ENCODE assay signal across 12 cellular contexts in genomic region chr17:64355536-64356303, GRCh38. TPM values are rescaled to one million over a fixed set of nuclear protein-coding genes. Genes with fewer than 3 reads are reported as not detected.
A peak's percentile ranks its signal among the peaks of the same experiment; 100 is the strongest.
DNase-seq lines count a peak whose midpoint lies in the region; ATAC-seq and TF ChIP-seq lines count a peak whose summit lies in the region.
"Had no signal": no experiment of that assay in that cellular context is flagged by ENCODE, and none has a peak within 500 bp of the region (broad histone marks: within the 10 kb centered on the region; RNA-seq: fewer than 3 reads in every experiment).

No MANE protein-coding gene starts in this region.

- no peaks in the 10 kb centered on the region for H3K27me3 ChIP-seq in BLaER1 treated with 17β-estradiol and CSF1 and Interleukin-3, amounts not matched to agents 10 nM and 100 nM

- H3K27me3 Mint-ChIP-seq in chondrocyte (ENCODE audit: low read depth): peaks cover 7% of the 10 kb centered on the region
- no peaks in the 10 kb centered on the region for H3K27me3 Mint-ChIP-seq in naive thymus-derived CD8-positive, alpha-beta T cell
- H3K27me3 Mint-ChIP-seq: CD8-positive, alpha-beta memory T cell had no signal

- no peak for TF ChIP-seq CTCF in chondrocyte (IDR thresholded peaks at IDR 0.05)

- H3K4me1 ChIP-seq in BLaER1 treated with 17β-estradiol and CSF1 and Interleukin-3, amounts not matched to agents 10 nM and 100 nM: peaks cover 21 to 60% (median 50%) of the 10 kb centered on the region in 10 experiments

- no peak overlapping the region for H3K4me3 Mint-ChIP-seq in chondrocyte (ENCODE audit: unreplicated experiment)
- H3K4me3 Mint-ChIP-seq in naive thymus-derived CD8-positive, alpha-beta T cell: peak overlapping the region in 2 of 10 donors; percentile 9 to 15
- H3K4me3 Mint-ChIP-seq: CD8-positive, alpha-beta memory T cell had no signal

- no peaks in the 10 kb centered on the region for H3K9me3 Mint-ChIP-seq in chondrocyte (ENCODE audit: low read depth)
- H3K9me3 Mint-ChIP-seq in naive thymus-derived CD8-positive, alpha-beta T cell: no peaks in the 10 kb centered on the region
- H3K9me3 Mint-ChIP-seq: CD8-positive, alpha-beta memory T cell had no signal

- DNase-seq in M059J (ENCODE audit: low read depth) (peak; percentile 61), chondrocyte (ENCODE audit: low spot score) (peak; percentile 13), hippocampal formation (lab: John Stamatoyannopoulos, UW) (no peak), NOMO-1 treated with dmso at 0.1 percent for 144 hours (lab: John Stamatoyannopoulos, UW; ENCODE audit: unreplicated experiment) (no peak)
- DNase-seq in naive thymus-derived CD8-positive, alpha-beta T cell: no peak
- DNase-seq: activated CD4-positive, CD25-positive, alpha-beta regulatory T cell treated with anti-CD3 and anti-CD28 coated beads, Interleukin-2, amount 50 U/mL, for 72 hours; CD8-positive, alpha-beta memory T cell; right cardiac atrium had no signal

- peak overlapping the region in 1 of 10 experiments; percentile 2; a peak in 1 of 20 replicates for H3K4me3 ChIP-seq in BLaER1 treated with 17β-estradiol and CSF1 and Interleukin-3, amounts not matched to agents 10 nM and 100 nM
- H3K4me3 ChIP-seq: SJSA1 had no signal

- H3K27ac ChIP-seq in BLaER1 treated with 17β-estradiol and CSF1 and Interleukin-3, amounts not matched to agents 10 nM and 100 nM: peak overlapping the region in 10 of 11 experiments; percentile 4 to 70 (median 44); a peak in 18 of 22 replicates
- H3K27ac ChIP-seq: SJSA1 had no signal

- peaks cover 0 to 72% (median 0%) of the 10 kb centered on the region in 11 experiments; a peak in 10 of 22 replicates for H3K36me3 ChIP-seq in BLaER1 treated with 17β-estradiol and CSF1 and Interleukin-3, amounts not matched to agents 10 nM and 100 nM
- H3K36me3 ChIP-seq: SJSA1 had no signal

- peaks cover 9% of the 10 kb centered on the region for H3K4me1 Mint-ChIP-seq in chondrocyte (ENCODE audit: low read depth)
- peaks cover 18 to 40% (median 28%) of the 10 kb centered on the region in 4 donors for H3K4me1 Mint-ChIP-seq in naive thymus-derived CD8-positive, alpha-beta T cell

- no peaks in the 10 kb centered on the region for H4K20me1 ChIP-seq in BLaER1 treated with 17β-estradiol and CSF1 and Interleukin-3, amounts not matched to agents 10 nM and 100 nM

- H3K27ac Mint-ChIP-seq in chondrocyte (ENCODE audit: unreplicated experiment): no peak overlapping the region
- peak overlapping the region; percentile 70 to 94 (median 87) for H3K27ac Mint-ChIP-seq in naive thymus-derived CD8-positive, alpha-beta T cell

- POLR2A ChIA-PET in naive thymus-derived CD8-positive, alpha-beta T cell (lab: Charles Lee): interaction anchor here (0.9 to 1.6 kb wide), 3 partner anchors 12 to 47 kb away, joined by 3 to 6 read pairs (median 3); no protein-coding TSS in a partner anchor

- no peak for ATAC-seq in naive thymus-derived CD8-positive, alpha-beta T cell
- ATAC-seq in HG03378 (IDR thresholded peaks at IDR 0.05; ENCODE audit: unreplicated experiment) (no peak), GM21423 (IDR thresholded peaks at IDR 0.05; ENCODE audit: unreplicated experiment) (no peak)

- H3K9ac ChIP-seq in BLaER1 treated with 17β-estradiol and CSF1 and Interleukin-3, amounts not matched to agents 10 nM and 100 nM: peak overlapping the region in 5 of 11 experiments; percentile 2 to 29 (median 18); a peak in 4 of 22 replicates

- H3K4me2 ChIP-seq in BLaER1 treated with 17β-estradiol and CSF1 and Interleukin-3, amounts not matched to agents 10 nM and 100 nM: peak overlapping the region; percentile 57 to 77 (median 71)

- H3K9me3 ChIP-seq in BLaER1 treated with 17β-estradiol and CSF1 and Interleukin-3, amounts not matched to agents 10 nM and 100 nM (replicated peaks in 1 of 11): no peaks in the 10 kb centered on the region; a peak in 1 of 22 replicates
- H3K9me3 ChIP-seq: SJSA1 had no signal

- no peaks in the 10 kb centered on the region for H3K36me3 Mint-ChIP-seq in chondrocyte (ENCODE audit: low read depth)
- H3K36me3 Mint-ChIP-seq in naive thymus-derived CD8-positive, alpha-beta T cell: peaks cover 4 to 97% (median 29%) of the 10 kb centered on the region in 3 donors

RNA-seq across cellular contexts. Expression of gene PECAM1, which starts 34.9 kb away (rescaled TPM):
- 0.05 and 0.22 TPM in 2 replicates for total RNA-seq in M059J (2014; rRNA removed; shearing (Covaris generic))
- 0.15 to 0.34 TPM in 2 of 3 replicates, not detected in the other for total RNA-seq in chondrocyte
- total RNA-seq in naive thymus-derived CD8-positive, alpha-beta T cell: 100 to 1,000 TPM; 172 to 177 TPM
- 100 to 1,000 TPM; 168 to 264 (median 187) TPM for polyA plus RNA-seq in naive thymus-derived CD8-positive, alpha-beta T cell
- total RNA-seq: SJSA1 had no signal

Comparison
In these comparisons a context has a peak if more than half of its experiments do, and no peak if none do; other contexts are left out.
1. DNase-seq: peak in M059J (single experiment) and chondrocyte (single experiment); none in naive thymus-derived CD8-positive, alpha-beta T cell (0 of 10), hippocampal formation (0 of 2) and NOMO-1 treated with dmso at 0.1 percent for 144 hours (single experiment).
2. RNA of gene PECAM1, which starts 34.9 kb away (total RNA-seq): 172 to 177 TPM in naive thymus-derived CD8-positive, alpha-beta T cell; 0.05 to 0.22 TPM in M059J and 0.15 to 0.34 TPM in chondrocyte; every median in the first group is over 100 times any median in the second.